In genomic region chr14:105566248-105567164, GRCh38 we compare ENCODE assay signal across 8 cellular contexts. TPM values are rescaled to one million over a fixed set of nuclear protein-coding genes. Genes with fewer than 3 reads are reported as not detected.
DNase-seq lines count a peak whose midpoint lies in the region; ATAC-seq, FAIRE-seq and TF ChIP-seq lines count a peak whose summit lies in the region.
"Not testable (repeated sequence)": the region's sequence is repeated elsewhere in the genome, so short reads cannot be mapped to it uniquely, and the experiment has no call there.

No MANE protein-coding gene starts in this region.

- TF ChIP-seq CTCF in activated B cell treated with CpG ODN at 0.5 μM for 24 hours (IDR thresholded peaks at IDR 0.05): not testable (repeated sequence)

- CTCF ChIA-PET in activated B cell treated with CpG ODN at 0.5 μM for 24 hours (lab: Charles Lee): not testable (repeated sequence)

- not testable (repeated sequence) for H3K36me3 Mint-ChIP-seq in IgD-negative memory B cell; activated B cell treated with CpG ODN at 0.5 μM for 24 hours (ENCODE audit: low read depth)
- H3K36me3 Mint-ChIP-seq in stimulated activated memory B cell treated with anti-CD40 and anti-IgM and Interleukin-4, amounts not matched to agents 10 μg/mL and 1 μg/mL and 100 μg/mL, for 72 hours: peaks cover 40% of the 10 kb centered on the region

- DNase-seq in GM19239 (ENCODE audit: insufficient read length, low spot score): not testable (repeated sequence)
- peak; percentile 64 for DNase-seq in activated B cell treated with CpG ODN at 0.5 μM for 24 hours

- intact Hi-C loops in activated B cell treated with CpG ODN at 0.5 μM for 24 hours (cut with micrococcal nuclease): not testable (repeated sequence)

- FAIRE-seq in GM19239 (lab: Jason Lieb, UNC): peak; percentile 100

- not testable (repeated sequence) for H3K9me3 Mint-ChIP-seq in IgD-negative memory B cell, activated B cell treated with CpG ODN at 0.5 μM for 24 hours
- peaks cover 41% of the 10 kb centered on the region for H3K9me3 Mint-ChIP-seq in stimulated activated memory B cell treated with anti-CD40 and anti-IgM and Interleukin-4, amounts not matched to agents 10 μg/mL and 1 μg/mL and 100 μg/mL, for 72 hours

- not testable (repeated sequence) for H3K27me3 Mint-ChIP-seq in IgD-negative memory B cell; activated B cell treated with CpG ODN at 0.5 μM for 24 hours; stimulated activated memory B cell treated with anti-CD40 and anti-IgM and Interleukin-4, amounts not matched to agents 10 μg/mL and 1 μg/mL and 100 μg/mL, for 72 hours

- POLR2A ChIA-PET in activated B cell treated with CpG ODN at 0.5 μM for 24 hours (lab: Charles Lee): interaction anchor here (1.0 kb wide), 1 partner anchor 296 kb away, joined by 6 read pairs; no protein-coding TSS in a partner anchor

- peak overlapping the region in 1 of 4 donors; percentile 18 for H3K4me3 Mint-ChIP-seq in IgD-negative memory B cell
- not testable (repeated sequence) for H3K4me3 Mint-ChIP-seq in activated B cell treated with CpG ODN at 0.5 μM for 24 hours; stimulated activated memory B cell treated with anti-CD40 and anti-IgM and Interleukin-4, amounts not matched to agents 10 μg/mL and 1 μg/mL and 100 μg/mL, for 72 hours

- peak overlapping the region; percentile 49 to 91 (median 84) for H3K27ac Mint-ChIP-seq in IgD-negative memory B cell
- peak overlapping the region; percentile 89 for H3K27ac Mint-ChIP-seq in activated B cell treated with CpG ODN at 0.5 μM for 24 hours
- peak overlapping the region; percentile 91 for H3K27ac Mint-ChIP-seq in stimulated activated memory B cell treated with anti-CD40 and anti-IgM and Interleukin-4, amounts not matched to agents 10 μg/mL and 1 μg/mL and 100 μg/mL, for 72 hours

- ATAC-seq in GM18502 (IDR thresholded peaks at IDR 0.05; ENCODE audit: poor library complexity, unreplicated experiment) (peak; percentile 49), GM21528 (IDR thresholded peaks at IDR 0.05; ENCODE audit: low FRiP score, unreplicated experiment) (peak; percentile 51), HG02759 (IDR thresholded peaks at IDR 0.05; ENCODE audit: unreplicated experiment) (peak; percentile 50), HG03108 (IDR thresholded peaks at IDR 0.05; ENCODE audit: unreplicated experiment) (peak; percentile 41), activated B cell treated with CpG ODN at 0.5 μM for 24 hours (ENCODE audit: low read depth) (peak; percentile 63)
- ATAC-seq in stimulated activated memory B cell treated with anti-CD40 and anti-IgM and Interleukin-4, amounts not matched to agents 10 μg/mL and 1 μg/mL and 100 μg/mL, for 72 hours: peak; percentile 80

- peaks cover 15 to 40% (median 38%) of the 10 kb centered on the region in 3 donors for H3K4me1 Mint-ChIP-seq in IgD-negative memory B cell
- H3K4me1 Mint-ChIP-seq in activated B cell treated with CpG ODN at 0.5 μM for 24 hours: peaks cover 61% of the 10 kb centered on the region
- H3K4me1 Mint-ChIP-seq in stimulated activated memory B cell treated with anti-CD40 and anti-IgM and Interleukin-4, amounts not matched to agents 10 μg/mL and 1 μg/mL and 100 μg/mL, for 72 hours: peaks cover 76% of the 10 kb centered on the region

RNA-seq across cellular contexts. Expression of gene TMEM121, which starts 40.1 kb away (rescaled TPM):
- polyA plus RNA-seq in IgD-negative memory B cell: 5.5 TPM
- 0.95 and 1.6 TPM in 2 replicates for total RNA-seq in activated B cell treated with CpG ODN at 0.5 μM for 24 hours
